In genomic region chrY:2789756-2790155, GRCh38 we compare ENCODE assay signal across 25 cellular contexts. TPM values are rescaled to one million over a fixed set of nuclear protein-coding genes. Genes with fewer than 3 reads are reported as not detected.
A peak's percentile ranks its signal among the peaks of the same experiment; 100 is the strongest.
DNase-seq lines count a peak whose midpoint lies in the region; ATAC-seq and TF ChIP-seq lines count a peak whose summit lies in the region.
"Had no signal": no experiment of that assay in that cellular context is flagged by ENCODE, and none has a peak within 500 bp of the region (broad histone marks: within the 10 kb centered on the region; RNA-seq: fewer than 3 reads in every experiment).

No MANE protein-coding gene starts in this region.

- no peak overlapping the region for H3K4me3 Mint-ChIP-seq in stimulated activated naive CD8-positive, alpha-beta T cell treated with anti-CD3 and anti-CD28 coated beads, Interleukin-15, amount 100 ng/mL, for 72 hours
- H3K4me3 Mint-ChIP-seq: CD4-positive, alpha-beta memory T cell had no signal

- peak; percentile 65 for ATAC-seq in stimulated activated naive CD8-positive, alpha-beta T cell treated with anti-CD3 and anti-CD28 coated beads, Interleukin-15, amount 100 ng/mL, for 72 hours
- no peak for ATAC-seq in stimulated activated naive CD8-positive, alpha-beta T cell treated with anti-CD3 and anti-CD28 coated beads, Interleukin-15, Interleukin-2, amounts not matched to agents 100 U/mL and 50 U/mL, for 24 hours
- ATAC-seq in HG03280 (IDR thresholded peaks at IDR 0.05; ENCODE audit: unreplicated experiment) = peak; percentile 80
- ATAC-seq: GM12878, HCT116 had no signal

- peaks cover 8% of the 10 kb centered on the region for H3K4me1 Mint-ChIP-seq in stimulated activated naive CD8-positive, alpha-beta T cell treated with anti-CD3 and anti-CD28 coated beads, Interleukin-15, amount 100 ng/mL, for 72 hours

- no peak overlapping the region for H3K27ac Mint-ChIP-seq in stimulated activated naive CD8-positive, alpha-beta T cell treated with anti-CD3 and anti-CD28 coated beads, Interleukin-15, amount 100 ng/mL, for 72 hours
- H3K27ac Mint-ChIP-seq: CD4-positive, alpha-beta memory T cell had no signal

- no peaks in the 10 kb centered on the region for H3K9me3 Mint-ChIP-seq in stimulated activated naive CD8-positive, alpha-beta T cell treated with anti-CD3 and anti-CD28 coated beads, Interleukin-15, amount 100 ng/mL, for 72 hours

- no peak for DNase-seq in stimulated activated naive CD8-positive, alpha-beta T cell treated with anti-CD3 and anti-CD28 coated beads, Interleukin-15, amount 100 ng/mL, for 72 hours
- no peak for DNase-seq in stimulated activated naive CD8-positive, alpha-beta T cell treated with anti-CD3 and anti-CD28 coated beads, Interleukin-15, Interleukin-2, amounts not matched to agents 100 U/mL and 50 U/mL, for 24 hours
- DNase-seq in fibroblast of villous mesenchyme (ENCODE audit: low read depth) (no peak), dedifferentiated amniotic fluid mesenchymal stem cell (ENCODE audit: extremely low spot score) (no peak), NCI-H2196 treated with DMSO at 0.1 percent for 48 hours (lab: John Stamatoyannopoulos, UW; ENCODE audit: unreplicated experiment) (no peak)
- no peak for DNase-seq in stimulated activated CD4-positive, alpha-beta T cell treated with anti-CD3 and anti-CD28 coated beads, Interleukin-2, amount 100 ng/mL, for 48 hours
- DNase-seq: C1 segment of cervical spinal cord, COR-L47, DMS53, KBM-7, MG63, NCI-H1105 treated with DMSO at 0.1 percent for 48 hours, NCI-H2029 treated with DMSO at 0.1 percent for 48 hours, NCI-H2227 treated with DMSO at 0.1 percent for 48 hours, NCI-H526 treated with DMSO at 0.1 percent for 48 hours, RPMI8226, SHP77 had no signal

- TF ChIP-seq CTCF in fibroblast of villous mesenchyme (IDR thresholded peaks at IDR 0.05; ENCODE audit: insufficient read depth, low read depth, low read length) = peak; percentile 9

- peaks cover 41% of the 10 kb centered on the region for H3K27me3 Mint-ChIP-seq in stimulated activated naive CD8-positive, alpha-beta T cell treated with anti-CD3 and anti-CD28 coated beads, Interleukin-15, amount 100 ng/mL, for 72 hours

- no peak overlapping the region for H3K4me3 ChIP-seq in fibroblast of villous mesenchyme (ENCODE audit: low read depth, low read length)
- H3K4me3 ChIP-seq: GM12878, MG63 had no signal

RNA-seq across cellular contexts. Expression of gene SRY, which starts 2.3 kb away (rescaled TPM):
- not detected in 2 replicates for total RNA-seq in fibroblast of villous mesenchyme
- total RNA-seq: A673; CD4-positive, alpha-beta memory T cell; GM12878; H4; NCI-H460; SK-MEL-5 had no signal

RNA-seq across cellular contexts. Expression of gene RPS4Y1, which starts 51.6 kb away (rescaled TPM):
- total RNA-seq in fibroblast of villous mesenchyme = 24.6 TPM in 1 of 2 replicates, not detected in the other
- total RNA-seq: A673, SK-MEL-5 had no signal
